Comparison of ENCODE assay signal across 8 cellular contexts in the genomic region with DNA sequence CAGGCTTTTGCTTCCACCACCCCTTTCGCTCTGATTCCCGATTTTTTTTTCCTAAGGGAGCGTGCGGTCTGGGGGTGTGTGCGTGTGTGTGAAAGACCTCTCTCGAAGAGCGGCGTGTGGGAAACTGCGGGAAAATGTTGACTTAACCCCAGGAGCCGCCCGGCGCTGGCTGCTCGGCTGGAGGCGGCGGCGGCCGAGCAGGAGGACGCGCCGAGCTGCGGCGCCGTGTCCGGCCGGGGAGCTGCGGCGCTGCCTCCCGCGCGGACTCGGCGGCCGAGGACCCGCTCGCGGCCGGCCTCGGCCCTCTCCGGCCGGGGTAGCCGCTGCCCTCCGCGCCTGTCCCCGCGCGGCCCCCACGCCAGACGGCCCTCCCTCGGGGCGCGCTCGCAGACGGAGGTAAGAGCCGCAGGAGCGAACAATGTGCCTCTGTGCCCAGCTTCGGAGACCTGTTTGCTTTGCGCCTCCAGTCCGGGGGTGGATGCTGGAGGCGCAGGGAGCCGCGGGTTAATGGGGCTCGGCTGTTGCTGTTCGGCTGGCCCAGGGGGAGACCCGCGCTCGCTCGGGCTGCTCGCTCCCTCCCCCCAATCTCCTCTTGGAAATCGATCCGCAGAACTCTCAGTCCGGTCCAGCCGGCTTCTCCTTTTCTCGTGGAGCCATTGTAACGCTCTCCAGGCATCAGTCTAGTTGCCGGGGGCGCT. TPM values are rescaled to one million over a fixed set of nuclear protein-coding genes. Genes with fewer than 3 reads are reported as not detected.
DNase-seq lines count a peak whose midpoint lies in the region; ATAC-seq and TF ChIP-seq lines count a peak whose summit lies in the region.

No MANE protein-coding gene starts in this region.

- TF ChIP-seq EP300 in upper lobe of left lung (IDR thresholded peaks at IDR 0.05): no peak

- H3K27me3 ChIP-seq in right lobe of liver (no peaks in the 10 kb centered on the region), upper lobe of left lung (peaks cover 0 to 9% (median 4%) of the 10 kb centered on the region in 4 donors)

- TF ChIP-seq POLR2A in right lobe of liver (IDR thresholded peaks at IDR 0.05) (no peak), upper lobe of left lung (IDR thresholded peaks at IDR 0.05) (no peak)

- 0% methylated on average over 1 of the region's 76 CpGs for WGBS in right lobe of liver (ENCODE audit: insufficient coverage, low coverage, low lambda C conversion rate, missing lambda C conversion rate)
- 1% methylated on average over 16 to 74 of the region's 76 CpGs for WGBS in upper lobe of left lung, 2 donors

- DNase-seq in GM03348 (ENCODE audit: low spot score): peak; percentile 75
- DNase-seq in NCI-H1105 treated with DMSO at 0.1 percent for 48 hours (lab: John Stamatoyannopoulos, UW): peak; percentile 54
- DNase-seq in coronary artery (ENCODE audit: low spot score): peak; percentile 78
- peak; percentile 34 to 57 (median 52) for DNase-seq in right lobe of liver
- DNase-seq in upper lobe of left lung: peak in 1 of 2 donors; percentile 85
- DNase-seq in HUDEP-2 (lab: John Stamatoyannopoulos, UW; ENCODE audit: unreplicated experiment in 76 of 76): no peak
- no peak for DNase-seq in UCSD-AML1 (lab: John Stamatoyannopoulos, UW; ENCODE audit: unreplicated experiment)
- DNase-seq in stimulated activated CD4-positive, alpha-beta T cell treated with anti-CD3 and anti-CD28 coated beads, Interleukin-4, amount 100 ng/mL, for 24 hours: no peak

- TF ChIP-seq CTCF in coronary artery (IDR thresholded peaks at IDR 0.05) (no peak), right lobe of liver (IDR thresholded peaks at IDR 0.05) (no peak), upper lobe of left lung (IDR thresholded peaks at IDR 0.05) (peak in 1 of 6 experiments; percentile 10)

- H3K27ac ChIP-seq in coronary artery (peak overlapping the region; percentile 98 to 99), right lobe of liver (peak overlapping the region; percentile 92 to 99 (median 98)), upper lobe of left lung (peak overlapping the region; percentile 94 to 98 (median 97))

- H3K4me1 ChIP-seq in right lobe of liver: peaks cover 0 to 41% (median 17%) of the 10 kb centered on the region in 4 donors
- peaks cover 0 to 22% (median 4%) of the 10 kb centered on the region in 4 donors for H3K4me1 ChIP-seq in upper lobe of left lung

- H3K9me3 ChIP-seq in right lobe of liver: no peaks in the 10 kb centered on the region
- no peaks in the 10 kb centered on the region for H3K9me3 ChIP-seq in upper lobe of left lung

- H3K4me3 ChIP-seq in coronary artery: peak overlapping the region; percentile 97
- H3K4me3 ChIP-seq in right lobe of liver: peak overlapping the region; percentile 72 to 79 (median 78)
- peak overlapping the region; percentile 56 to 79 (median 74) for H3K4me3 ChIP-seq in upper lobe of left lung

- ATAC-seq in right lobe of liver (peak; percentile 8 to 37 (median 18)), upper lobe of left lung (ENCODE audit: low FRiP score in 2 of 2) (peak in 1 of 2 donors; percentile 68)

- intact Hi-C loops in right lobe of liver (cut with DNase I): no loop called here

- no peaks in the 10 kb centered on the region for H3K36me3 ChIP-seq in right lobe of liver
- no peaks in the 10 kb centered on the region for H3K36me3 ChIP-seq in upper lobe of left lung

RNA-seq across cellular contexts. Expression of gene ADGRL2, which starts 1.2 kb away (rescaled TPM):
- total RNA-seq in right lobe of liver (10 to 100 TPM; 38.0 to 72.3 (median 51.2) TPM), upper lobe of left lung (100 to 1,000 TPM in 2 of 6 donors, 10 to 100 TPM in 4; 21.0 to 133 (median 84.0) TPM)

Comparison
In these comparisons a context has a peak if more than half of its experiments do, and no peak if none do; other contexts are left out.
1. DNase-seq: peak in GM03348 (single experiment), NCI-H1105 treated with DMSO at 0.1 percent for 48 hours (single experiment), coronary artery (single experiment) and right lobe of liver (3 of 3); none in HUDEP-2 (0 of 76), UCSD-AML1 (single experiment) and stimulated activated CD4-positive, alpha-beta T cell treated with anti-CD3 and anti-CD28 coated beads, Interleukin-4, amount 100 ng/mL, for 24 hours (single experiment).
2. Peak in every context shown above with its lines, with median percentiles within 50 percentile points of each other: H3K27ac ChIP-seq and H3K4me3 ChIP-seq.